21 cellular contexts compared by ENCODE assay signal in genomic region chr1:31836638-31837037, GRCh38. TPM values are rescaled to one million over a fixed set of nuclear protein-coding genes. Genes with fewer than 3 reads are reported as not detected.
"Had no signal": no experiment of that assay in that cellular context is flagged by ENCODE, and none has a peak within 500 bp of the region (broad histone marks: within the 10 kb centered on the region; RNA-seq: fewer than 3 reads in every experiment).

No MANE protein-coding gene starts in this region.

- DNase-seq: cortex of kidney; effector memory CD8-positive, alpha-beta T cell; gastrocnemius medialis; left ventricle myocardium superior; lower lobe of right lung; naive thymus-derived CD8-positive, alpha-beta T cell; occipital lobe; ovary; posterior cingulate gyrus; psoas muscle; right cardiac atrium; sigmoid colon; stimulated activated CD4-positive, alpha-beta T cell treated with anti-CD3 and anti-CD28 coated beads, Interleukin-2, amount 100 ng/mL, for 24 hours; stimulated activated CD4-positive, alpha-beta T cell treated with anti-CD3 and anti-CD28 coated beads, Interleukin-4, amount 100 ng/mL, for 24 hours; transverse colon; upper lobe of right lung had no signal

- H3K27me3 ChIP-seq: gastrocnemius medialis, ovary, sigmoid colon, suprapubic skin, transverse colon, upper lobe of right lung, vagina had no signal

- H3K36me3 Mint-ChIP-seq: stimulated activated memory B cell treated with anti-CD40 and anti-IgM and Interleukin-4, amounts not matched to agents 10 μg/mL and 1 μg/mL and 100 μg/mL, for 72 hours had no signal

- H3K36me3 ChIP-seq: gastrocnemius medialis, lower lobe of right lung, ovary, sigmoid colon, suprapubic skin, transverse colon, upper lobe of right lung, vagina had no signal

- H3K4me3 Mint-ChIP-seq: effector memory CD8-positive, alpha-beta T cell; stimulated activated memory B cell treated with anti-CD40 and anti-IgM and Interleukin-4, amounts not matched to agents 10 μg/mL and 1 μg/mL and 100 μg/mL, for 72 hours; stimulated activated naive CD8-positive, alpha-beta T cell treated with anti-CD3 and anti-CD28 coated beads, Interleukin-15, Interleukin-2, amounts not matched to agents 100 ng/mL and 50 ng/mL, for 24 hours had no signal

- H3K4me1 Mint-ChIP-seq: stimulated activated memory B cell treated with anti-CD40 and anti-IgM and Interleukin-4, amounts not matched to agents 10 μg/mL and 1 μg/mL and 100 μg/mL, for 72 hours had no signal

- H3K4me3 ChIP-seq: gastrocnemius medialis, lower lobe of right lung, ovary, psoas muscle, sigmoid colon, suprapubic skin, transverse colon, upper lobe of right lung, vagina had no signal

- H3K9me3 ChIP-seq: gastrocnemius medialis, lower lobe of right lung, ovary, psoas muscle, sigmoid colon, suprapubic skin, transverse colon, upper lobe of right lung, vagina had no signal

- H3K27ac ChIP-seq: gastrocnemius medialis, lower lobe of right lung, ovary, psoas muscle, sigmoid colon, suprapubic skin, upper lobe of right lung, vagina had no signal

- H3K27ac Mint-ChIP-seq: effector memory CD8-positive, alpha-beta T cell; stimulated activated memory B cell treated with anti-CD40 and anti-IgM and Interleukin-4, amounts not matched to agents 10 μg/mL and 1 μg/mL and 100 μg/mL, for 72 hours; stimulated activated naive CD8-positive, alpha-beta T cell treated with anti-CD3 and anti-CD28 coated beads, Interleukin-15, Interleukin-2, amounts not matched to agents 100 ng/mL and 50 ng/mL, for 24 hours had no signal

- H3K4me1 ChIP-seq: gastrocnemius medialis, lower lobe of right lung, psoas muscle, sigmoid colon, suprapubic skin, upper lobe of right lung, vagina had no signal

- H3K9me3 Mint-ChIP-seq: effector memory CD8-positive, alpha-beta T cell; naive thymus-derived CD8-positive, alpha-beta T cell; stimulated activated memory B cell treated with anti-CD40 and anti-IgM and Interleukin-4, amounts not matched to agents 10 μg/mL and 1 μg/mL and 100 μg/mL, for 72 hours; stimulated activated naive CD8-positive, alpha-beta T cell treated with anti-CD3 and anti-CD28 coated beads, Interleukin-15, Interleukin-2, amounts not matched to agents 100 ng/mL and 50 ng/mL, for 24 hours had no signal

- H3K27me3 Mint-ChIP-seq: effector memory CD8-positive, alpha-beta T cell; naive thymus-derived CD8-positive, alpha-beta T cell; stimulated activated memory B cell treated with anti-CD40 and anti-IgM and Interleukin-4, amounts not matched to agents 10 μg/mL and 1 μg/mL and 100 μg/mL, for 72 hours; stimulated activated naive CD8-positive, alpha-beta T cell treated with anti-CD3 and anti-CD28 coated beads, Interleukin-15, Interleukin-2, amounts not matched to agents 100 ng/mL and 50 ng/mL, for 24 hours had no signal

RNA-seq across cellular contexts. Expression of gene SPOCD1, which starts 20.8 kb away (rescaled TPM):
- total RNA-seq: gastrocnemius medialis, left ventricle myocardium superior, occipital lobe, skeletal muscle tissue had no signal
